8 cellular contexts compared by ENCODE assay signal in the genomic region with DNA sequence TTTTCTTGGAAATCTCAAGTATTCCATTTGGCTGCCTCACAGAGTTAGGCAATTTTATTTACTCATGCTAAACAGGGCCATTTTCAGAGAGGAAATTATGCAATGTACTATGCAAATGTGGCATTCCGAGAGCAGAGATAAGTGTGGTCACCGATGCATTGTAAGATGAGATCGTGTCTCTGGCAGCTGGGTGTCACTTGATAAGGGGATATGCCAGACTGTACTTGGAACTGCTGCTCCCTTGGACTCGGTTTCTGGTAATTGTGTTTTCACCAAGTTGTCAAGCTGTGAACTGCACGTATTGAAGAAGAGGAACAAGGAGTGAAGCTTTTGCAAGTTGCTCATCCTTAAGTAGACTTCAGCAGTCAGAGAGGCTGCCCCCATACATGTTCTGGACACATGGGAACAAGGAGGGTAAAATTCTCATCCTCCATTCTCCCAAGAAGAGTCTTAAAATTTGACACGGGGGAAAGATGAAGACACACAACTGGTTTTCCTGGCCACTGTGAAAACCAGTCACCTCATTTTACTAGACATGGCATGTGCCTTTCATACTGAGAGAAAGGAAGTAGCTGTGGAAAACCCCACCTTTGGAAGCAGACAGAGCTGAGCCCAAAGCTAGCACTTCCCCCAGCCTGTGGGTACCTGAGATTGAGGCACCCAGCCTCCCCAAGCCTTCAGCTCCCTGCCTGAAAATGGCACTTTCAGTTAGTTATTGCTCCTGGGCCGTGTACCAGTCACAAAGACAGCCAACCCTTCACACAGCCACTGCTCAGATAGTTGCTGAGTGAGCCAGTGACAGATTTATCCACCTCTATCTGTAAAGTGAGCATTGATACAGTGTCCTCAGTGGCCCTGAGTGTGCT.
A peak's percentile ranks its signal among the peaks of the same experiment; 100 is the strongest.
DNase-seq lines count a peak whose midpoint lies in the region; ATAC-seq and TF ChIP-seq lines count a peak whose summit lies in the region.

No MANE protein-coding gene starts in this region.

- H3K79me2 ChIP-seq in OCI-LY3 (ENCODE audit: low read length): no peaks in the 10 kb centered on the region

- no peaks in the 10 kb centered on the region for H3K27me3 ChIP-seq in Caco-2 (replicated peaks; ENCODE audit: control insufficient read depth, insufficient read depth, low read length)
- no peaks in the 10 kb centered on the region for H3K27me3 ChIP-seq in OCI-LY3 (ENCODE audit: low read depth, low read length)
- H3K27me3 ChIP-seq in liver (ENCODE audit: control insufficient read depth in 4 of 4, insufficient read depth in 4 of 4, low read length in 3 of 4): no peaks in the 10 kb centered on the region
- H3K27me3 ChIP-seq in thymus (ENCODE audit: control insufficient read depth, insufficient read depth): no peaks in the 10 kb centered on the region

- H3K36me3 ChIP-seq in Caco-2 (ENCODE audit: control insufficient read depth, insufficient read depth, low read length): no peaks in the 10 kb centered on the region
- H3K36me3 ChIP-seq in OCI-LY3 (replicated peaks; ENCODE audit: low read depth, low read length): no peaks in the 10 kb centered on the region
- H3K36me3 ChIP-seq in liver (ENCODE audit: control insufficient read depth in 4 of 4, insufficient read depth in 3 of 4, low read depth in 1 of 4, low read length in 3 of 4): no peaks in the 10 kb centered on the region
- H3K36me3 ChIP-seq in thymus (ENCODE audit: control insufficient read depth, insufficient read depth): no peaks in the 10 kb centered on the region

- H3K9me3 ChIP-seq in Caco-2: no peaks in the 10 kb centered on the region
- no peaks in the 10 kb centered on the region for H3K9me3 ChIP-seq in OCI-LY3 (ENCODE audit: insufficient read depth, low read length)
- H3K9me3 ChIP-seq in liver (ENCODE audit: control insufficient read depth in 4 of 4, low read length in 3 of 4): no peaks in the 10 kb centered on the region
- no peaks in the 10 kb centered on the region for H3K9me3 ChIP-seq in thymus (ENCODE audit: control insufficient read depth)

- CTCF ChIA-PET in Caco-2 (lab: Charles Lee): interaction anchor here (1.2 kb wide), 1 partner anchor 79 kb away, joined by 5 read pairs; no protein-coding TSS in a partner anchor

- H3K27ac Mint-ChIP-seq in Caco-2 (ENCODE audit: unreplicated experiment) (no peak overlapping the region), brain (peak overlapping the region; percentile 19 to 93 (median 88))

- intact Hi-C loops in Caco-2 (cut with micrococcal nuclease; ENCODE audit: unreplicated experiment): loop anchor here (10.0 kb wide), 1 partner anchor 150 kb away; a partner anchor contains a TSS

- no peaks in the 10 kb centered on the region for H4K20me1 ChIP-seq in OCI-LY3 (ENCODE audit: insufficient read depth, low read length)

- 31% methylated on average over 7 of the region's 7 CpGs for WGBS in liver
- 33% methylated on average over 7 of the region's 7 CpGs for WGBS in thymus

- peak overlapping the region; percentile 89 for H3K4me2 ChIP-seq in OCI-LY3 (ENCODE audit: low read length)

- H3K27ac ChIP-seq in OCI-LY3 (ENCODE audit: low read length) (peak overlapping the region; percentile 97), liver (ENCODE audit: low read depth in 1 of 2, low read length in 2 of 2) (peak overlapping the region; percentile 6 to 56), thymus (ENCODE audit: low read depth) (peak overlapping the region; percentile 61)

- H3K4me1 Mint-ChIP-seq in Caco-2 (ENCODE audit: low read depth, unreplicated experiment): peaks cover 13% of the 10 kb centered on the region
- H3K4me1 Mint-ChIP-seq in brain: peaks cover 65% of the 10 kb centered on the region

- POLR2A ChIA-PET in Caco-2 (lab: Charles Lee): interaction anchor here (1.3 kb wide), 1 partner anchor 151 kb away, joined by 16 read pairs; a partner anchor contains a TSS

- H2AFZ ChIP-seq in OCI-LY3 (ENCODE audit: low read depth, low read length): no peak overlapping the region

- no peak overlapping the region for H3K4me3 ChIP-seq in Caco-2 (ENCODE audit: low read depth, low read length)
- H3K4me3 ChIP-seq in OCI-LY3 (ENCODE audit: low read length): peak overlapping the region; percentile 56
- H3K4me3 ChIP-seq in liver (ENCODE audit: low read depth in 1 of 3, low read length in 3 of 3): no peak overlapping the region
- no peak overlapping the region for H3K4me3 ChIP-seq in thymus (ENCODE audit: low read length)

- peak; percentile 45 to 61 for TF ChIP-seq RAD21 in liver (IDR thresholded peaks at IDR 0.05)

- in situ Hi-C loops in G401 (cut with HindIII; ENCODE audit: low sequenced_read_pairs): no loop called here

- ATAC-seq in GM19438 (IDR thresholded peaks at IDR 0.05; ENCODE audit: low read depth, unreplicated experiment): peak; percentile 70
- peak; percentile 67 for ATAC-seq in HG03521 (IDR thresholded peaks at IDR 0.05; ENCODE audit: unreplicated experiment)

- H3K4me3 Mint-ChIP-seq in Caco-2 (ENCODE audit: unreplicated experiment) (no peak overlapping the region), brain (peak overlapping the region in 2 of 5 experiments; percentile 31 to 57)

- H3K4me1 ChIP-seq in Caco-2: peaks cover 24% of the 10 kb centered on the region
- H3K4me1 ChIP-seq in OCI-LY3 (ENCODE audit: low read length): peaks cover 77% of the 10 kb centered on the region
- peaks cover 6 to 18% (median 10%) of the 10 kb centered on the region in 4 donors for H3K4me1 ChIP-seq in liver (ENCODE audit: control insufficient read depth in 4 of 4, insufficient read depth in 4 of 4, low read length in 3 of 4)
- peaks cover 39% of the 10 kb centered on the region for H3K4me1 ChIP-seq in thymus (ENCODE audit: control insufficient read depth, insufficient read depth, low read length)

- BruUV-seq in Caco-2 (replicated peaks; lab: Mats Ljungman, UMichigan): TSS peak; percentile 83

- TF ChIP-seq CTCF in Caco-2 (IDR thresholded peaks at IDR 0.05; ENCODE audit: insufficient read depth in 1 of 2, low read depth in 1 of 2, low read length in 1 of 2, severe bottlenecking in 1 of 2, unreplicated experiment in 1 of 2): no peak
- no peak for TF ChIP-seq CTCF in OCI-LY3 (IDR thresholded peaks at IDR 0.05; ENCODE audit: low read depth, low read length)
- TF ChIP-seq CTCF in brain (conservative IDR thresholded peaks at IDR 0.05): no peak
- no peak for TF ChIP-seq CTCF in liver (IDR thresholded peaks at IDR 0.05; ENCODE audit: low read depth, low read length, missing input control)

- peak; percentile 53 to 59 for DNase-seq in Caco-2
- DNase-seq in G401 (ENCODE audit: low spot score): no peak

- H3K9ac ChIP-seq in OCI-LY3 (ENCODE audit: low read length) (peak overlapping the region; percentile 79), liver (ENCODE audit: low read depth in 1 of 2, low read length in 2 of 2) (peak overlapping the region in 1 of 2 donors; percentile 20)

- H3K27me3 Mint-ChIP-seq in Caco-2 (ENCODE audit: insufficient read depth, unreplicated experiment) (no peaks in the 10 kb centered on the region), brain (no peaks in the 10 kb centered on the region)

- H3K9me3 Mint-ChIP-seq in Caco-2 (ENCODE audit: unreplicated experiment) (no peaks in the 10 kb centered on the region), brain (peaks cover 0 to 3% (median 0%) of the 10 kb centered on the region in 5 experiments)

- H3K36me3 Mint-ChIP-seq in Caco-2 (ENCODE audit: insufficient read depth, unreplicated experiment) (peaks cover 14% of the 10 kb centered on the region), brain (peaks cover 21% of the 10 kb centered on the region)

TF ChIP-seq in liver, 16 proteins besides CTCF, POLR2A, EP300 and RAD21 (continues in another document):
- peak; percentile 40 to 59 for TF ChIP-seq JUND (IDR thresholded peaks at IDR 0.05)
- TF ChIP-seq TAF1 (conservative IDR thresholded peaks at IDR 0.05): no peak
- peak; percentile 66 for TF ChIP-seq SP1 (IDR thresholded peaks at IDR 0.05)
- TF ChIP-seq NR2F2 (IDR thresholded peaks at IDR 0.05): peak; percentile 85
- TF ChIP-seq FOXA2 (IDR thresholded peaks at IDR 0.05): peak; percentile 46
- peak; percentile 76 for TF ChIP-seq YY1 (IDR thresholded peaks at IDR 0.05)
- peak; percentile 74 to 79 for TF ChIP-seq RXRA (IDR thresholded peaks at IDR 0.05)
- TF ChIP-seq, protein P1, sequence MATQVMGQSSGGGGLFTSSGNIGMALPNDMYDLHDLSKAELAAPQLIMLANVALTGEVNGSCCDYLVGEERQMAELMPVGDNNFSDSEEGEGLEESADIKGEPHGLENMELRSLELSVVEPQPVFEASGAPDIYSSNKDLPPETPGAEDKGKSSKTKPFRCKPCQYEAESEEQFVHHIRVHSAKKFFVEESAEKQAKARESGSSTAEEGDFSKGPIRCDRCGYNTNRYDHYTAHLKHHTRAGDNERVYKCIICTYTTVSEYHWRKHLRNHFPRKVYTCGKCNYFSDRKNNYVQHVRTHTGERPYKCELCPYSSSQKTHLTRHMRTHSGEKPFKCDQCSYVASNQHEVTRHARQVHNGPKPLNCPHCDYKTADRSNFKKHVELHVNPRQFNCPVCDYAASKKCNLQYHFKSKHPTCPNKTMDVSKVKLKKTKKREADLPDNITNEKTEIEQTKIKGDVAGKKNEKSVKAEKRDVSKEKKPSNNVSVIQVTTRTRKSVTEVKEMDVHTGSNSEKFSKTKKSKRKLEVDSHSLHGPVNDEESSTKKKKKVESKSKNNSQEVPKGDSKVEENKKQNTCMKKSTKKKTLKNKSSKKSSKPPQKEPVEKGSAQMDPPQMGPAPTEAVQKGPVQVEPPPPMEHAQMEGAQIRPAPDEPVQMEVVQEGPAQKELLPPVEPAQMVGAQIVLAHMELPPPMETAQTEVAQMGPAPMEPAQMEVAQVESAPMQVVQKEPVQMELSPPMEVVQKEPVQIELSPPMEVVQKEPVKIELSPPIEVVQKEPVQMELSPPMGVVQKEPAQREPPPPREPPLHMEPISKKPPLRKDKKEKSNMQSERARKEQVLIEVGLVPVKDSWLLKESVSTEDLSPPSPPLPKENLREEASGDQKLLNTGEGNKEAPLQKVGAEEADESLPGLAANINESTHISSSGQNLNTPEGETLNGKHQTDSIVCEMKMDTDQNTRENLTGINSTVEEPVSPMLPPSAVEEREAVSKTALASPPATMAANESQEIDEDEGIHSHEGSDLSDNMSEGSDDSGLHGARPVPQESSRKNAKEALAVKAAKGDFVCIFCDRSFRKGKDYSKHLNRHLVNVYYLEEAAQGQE (IDR thresholded peaks at IDR 0.05): peak; percentile 24
- TF ChIP-seq GABPA (IDR thresholded peaks at IDR 0.05 in 1 of 2, conservative IDR thresholded peaks at IDR 0.05 in 1 of 2): peak in 1 of 2 donors; percentile 51
- peak; percentile 48 to 56 for TF ChIP-seq HNF4A (conservative IDR thresholded peaks at IDR 0.05)
- TF ChIP-seq, protein P2, sequence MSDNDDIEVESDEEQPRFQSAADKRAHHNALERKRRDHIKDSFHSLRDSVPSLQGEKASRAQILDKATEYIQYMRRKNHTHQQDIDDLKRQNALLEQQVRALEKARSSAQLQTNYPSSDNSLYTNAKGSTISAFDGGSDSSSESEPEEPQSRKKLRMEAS (IDR thresholded peaks at IDR 0.05): peak; percentile 79
- TF ChIP-seq, protein P3, sequence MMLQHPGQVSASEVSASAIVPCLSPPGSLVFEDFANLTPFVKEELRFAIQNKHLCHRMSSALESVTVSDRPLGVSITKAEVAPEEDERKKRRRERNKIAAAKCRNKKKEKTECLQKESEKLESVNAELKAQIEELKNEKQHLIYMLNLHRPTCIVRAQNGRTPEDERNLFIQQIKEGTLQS (IDR thresholded peaks at IDR 0.05): peak; percentile 46
- TF ChIP-seq HNF4G (IDR thresholded peaks at IDR 0.05): no peak

Comparison
In these comparisons a context has a peak if more than half of its experiments do, and no peak if none do; other contexts are left out.
1. H3K27ac ChIP-seq: peak in every context shown above with its lines; median percentile 97 in OCI-LY3; 61 in thymus; 31 in liver.